ENCODE assay signal across 20 cellular contexts in the genomic region with DNA sequence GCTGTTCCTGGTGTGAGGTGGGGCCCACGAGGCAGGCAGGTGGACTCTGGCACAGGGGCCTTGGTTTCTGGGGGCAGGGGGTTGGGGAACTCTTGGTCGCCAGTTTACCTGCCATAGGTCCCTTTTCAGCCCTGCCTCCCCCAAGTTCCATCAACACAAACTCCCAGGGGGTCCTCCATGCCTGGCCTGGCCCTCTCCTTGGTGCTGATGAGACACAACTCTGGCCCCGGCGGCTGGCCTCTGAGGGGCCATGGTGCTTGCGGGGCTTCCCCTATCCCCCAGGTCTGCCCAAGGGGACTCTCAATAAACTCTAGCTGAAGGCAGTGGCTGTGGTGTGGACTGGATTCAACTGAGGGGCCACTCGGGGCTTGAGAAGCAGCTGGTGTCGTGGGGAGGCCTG. TPM values are rescaled to one million over a fixed set of nuclear protein-coding genes. Genes with fewer than 3 reads are reported as not detected.
"Had no signal": no experiment of that assay in that cellular context is flagged by ENCODE, and none has a peak within 500 bp of the region (broad histone marks: within the 10 kb centered on the region; RNA-seq: fewer than 3 reads in every experiment).

No MANE protein-coding gene starts in this region.

- ATAC-seq: activated CD4-positive, alpha-beta T cell treated with anti-CD3 and anti-CD28 coated beads for 36 hours; activated CD8-positive, alpha-beta T cell treated with anti-CD3 and anti-CD28 coated beads for 36 hours; T-cell had no signal

- H3K9me3 ChIP-seq: breast epithelium had no signal

- H3K9me3 Mint-ChIP-seq: activated CD8-positive, alpha-beta T cell treated with anti-CD3 and anti-CD28 coated beads for 36 hours; activated naive CD4-positive, alpha-beta T cell treated with anti-CD3 and anti-CD28 coated beads, Interleukin-2, amount 50 U/mL, for 24 hours; T-cell had no signal

- DNase-seq: activated CD4-positive, alpha-beta T cell treated with anti-CD3 and anti-CD28 coated beads for 36 hours; activated CD4-positive, alpha-beta T cell treated with anti-CD3 and anti-CD28 coated beads, Interleukin-2, amount 50 U/mL, for 1 hour; activated CD8-positive, alpha-beta memory T cell treated with anti-CD3 and anti-CD28 coated beads, Interleukin-2, amount 50 U/mL, for 4 hours; activated CD8-positive, alpha-beta T cell treated with anti-CD3 and anti-CD28 coated beads for 36 hours; aorta; central memory CD4-positive, alpha-beta T cell; Karpas-422; NCI-H1105 treated with DMSO at 0.1 percent for 48 hours; NCI-H1436 treated with DMSO at 0.1 percent for 48 hours; NCI-H187; NCI-H2081; NCI-H510A treated with DMSO at 0.1 percent for 48 hours; NCI-H69; SHP77 treated with DMSO at 0.1 percent for 48 hours; T-cell; WERI-Rb-1 had no signal

- H3K27me3 Mint-ChIP-seq: activated CD4-positive, alpha-beta T cell treated with anti-CD3 and anti-CD28 coated beads for 36 hours; activated CD8-positive, alpha-beta T cell treated with anti-CD3 and anti-CD28 coated beads for 36 hours; activated naive CD4-positive, alpha-beta T cell treated with anti-CD3 and anti-CD28 coated beads, Interleukin-2, amount 50 U/mL, for 24 hours had no signal

- H3K27me3 ChIP-seq: breast epithelium had no signal

- H3K4me3 Mint-ChIP-seq: activated CD4-positive, alpha-beta T cell treated with anti-CD3 and anti-CD28 coated beads for 36 hours; activated CD8-positive, alpha-beta T cell treated with anti-CD3 and anti-CD28 coated beads for 36 hours; activated naive CD4-positive, alpha-beta T cell treated with anti-CD3 and anti-CD28 coated beads, Interleukin-2, amount 50 U/mL, for 24 hours; T-cell had no signal

- H3K4me1 Mint-ChIP-seq: activated CD4-positive, alpha-beta T cell treated with anti-CD3 and anti-CD28 coated beads for 36 hours had no signal

- H3K27ac ChIP-seq: breast epithelium, WERI-Rb-1 had no signal

- H3K27ac Mint-ChIP-seq: activated CD4-positive, alpha-beta T cell treated with anti-CD3 and anti-CD28 coated beads for 36 hours; activated CD8-positive, alpha-beta T cell treated with anti-CD3 and anti-CD28 coated beads for 36 hours; activated naive CD4-positive, alpha-beta T cell treated with anti-CD3 and anti-CD28 coated beads, Interleukin-2, amount 50 U/mL, for 24 hours; T-cell had no signal

- H3K4me1 ChIP-seq: breast epithelium had no signal

- H3K36me3 ChIP-seq: breast epithelium, WERI-Rb-1 had no signal

- H3K4me3 ChIP-seq: breast epithelium had no signal

- FAIRE-seq: RCC 7860 had no signal

RNA-seq across cellular contexts. Expression of a gene that starts 16.0 kb away (rescaled TPM):
- total RNA-seq: activated CD8-positive, alpha-beta T cell treated with anti-CD3 and anti-CD28 coated beads for 36 hours; breast epithelium; T-helper 2 cell treated with Interferon-gamma antibody and Interleukin-4, amounts not matched to agents 100 ng/mL and 5 ng/mL, for 36 hours had no signal
- polyA plus RNA-seq: aorta had no signal
